ENCODE assay signal across 25 cellular contexts in the genomic region with DNA sequence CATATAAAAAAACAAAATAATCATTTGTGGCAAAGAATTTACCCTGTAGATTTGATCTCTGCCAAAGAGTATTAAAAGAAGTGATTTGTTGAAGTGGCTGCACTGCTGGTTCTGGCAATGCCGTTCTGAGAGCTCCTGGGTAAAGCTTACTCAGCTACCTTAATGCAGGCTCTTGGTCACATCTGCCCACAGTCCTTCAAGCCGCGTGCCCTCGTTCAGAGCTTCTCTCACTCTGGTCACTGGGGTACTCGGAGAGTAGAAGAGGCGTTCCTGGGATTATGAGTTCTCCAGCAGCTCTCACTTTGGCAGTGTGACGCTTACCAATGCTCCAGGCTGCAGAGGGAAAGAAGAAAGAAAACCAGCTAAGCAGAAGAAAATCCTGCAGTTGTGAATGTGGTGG.
"Had no signal": no experiment of that assay in that cellular context is flagged by ENCODE, and none has a peak within 500 bp of the region (broad histone marks: within the 10 kb centered on the region; RNA-seq: fewer than 3 reads in every experiment).

No MANE protein-coding gene starts in this region.

- H3K9me3 Mint-ChIP-seq: dendritic cell treated with granulocyte-macrophage colony-stimulating factor and Interleukin-4, amounts not matched to agents 40 ng/mL and 50 ng/mL, for 4 days; endodermal cell; memory B cell; natural killer cell; stimulated activated naive CD8-positive, alpha-beta T cell treated with anti-CD3 and anti-CD28 coated beads, Interleukin-15, amount 100 ng/mL, for 72 hours had no signal

- H3K4me3 Mint-ChIP-seq: dendritic cell treated with granulocyte-macrophage colony-stimulating factor and Interleukin-4, amounts not matched to agents 40 ng/mL and 50 ng/mL, for 4 days; endodermal cell; memory B cell; natural killer cell; stimulated activated naive CD8-positive, alpha-beta T cell treated with anti-CD3 and anti-CD28 coated beads, Interleukin-15, amount 100 ng/mL, for 72 hours had no signal

- H3K27me3 Mint-ChIP-seq: dendritic cell treated with granulocyte-macrophage colony-stimulating factor and Interleukin-4, amounts not matched to agents 40 ng/mL and 50 ng/mL, for 4 days; memory B cell; stimulated activated naive CD8-positive, alpha-beta T cell treated with anti-CD3 and anti-CD28 coated beads, Interleukin-15, amount 100 ng/mL, for 72 hours had no signal

- H3K27ac ChIP-seq: colonic mucosa, esophagus muscularis mucosa, foreskin keratinocyte, gastroesophageal sphincter, heart left ventricle, hepatocyte, ovary, right lobe of liver, suprapubic skin, vagina had no signal

- H3K9me3 ChIP-seq: colonic mucosa, esophagus muscularis mucosa, gastroesophageal sphincter, heart left ventricle, ovary, right lobe of liver, suprapubic skin, vagina had no signal

- H3K27me3 ChIP-seq: colonic mucosa, esophagus muscularis mucosa, foreskin keratinocyte, gastroesophageal sphincter, heart left ventricle, hepatocyte, ovary, right lobe of liver, suprapubic skin, vagina had no signal

- H3K27ac Mint-ChIP-seq: dendritic cell treated with granulocyte-macrophage colony-stimulating factor and Interleukin-4, amounts not matched to agents 40 ng/mL and 50 ng/mL, for 4 days; endodermal cell; memory B cell; natural killer cell had no signal

- DNase-seq: colonic mucosa; effector CD8-positive, alpha-beta T cell; endodermal cell; foreskin keratinocyte; heart left ventricle; kidney; natural killer cell; ovary; retina; right lobe of liver; small intestine; stimulated activated CD4-positive, alpha-beta T cell treated with anti-CD3 and anti-CD28 coated beads, Interleukin-15, amount 100 ng/mL, for 24 hours; stimulated activated CD4-positive, alpha-beta T cell treated with anti-CD3 and anti-CD28 coated beads, Interleukin-2, amount 100 ng/mL, for 48 hours; stimulated activated CD8-positive, alpha-beta memory T cell treated with anti-CD3 and anti-CD28 coated beads, Interleukin-4, amount 100 ng/mL, for 48 hours; stimulated activated naive CD4-positive, alpha-beta T cell; stimulated activated naive CD8-positive, alpha-beta T cell treated with anti-CD3 and anti-CD28 coated beads, Interleukin-15, amount 100 ng/mL, for 72 hours; trophoblast cell had no signal

- H3K36me3 Mint-ChIP-seq: natural killer cell had no signal

- H3K4me1 Mint-ChIP-seq: memory B cell, natural killer cell had no signal

- H3K36me3 ChIP-seq: ovary, vagina had no signal

- H3K4me3 ChIP-seq: colonic mucosa, esophagus muscularis mucosa, gastroesophageal sphincter, heart left ventricle, hepatocyte, lung, ovary, right lobe of liver, suprapubic skin, vagina had no signal

- H3K4me1 ChIP-seq: colonic mucosa, foreskin keratinocyte had no signal
